7 cellular contexts compared by ENCODE assay signal in genomic region chr9:136278894-136279293, GRCh38.
"Had no signal": no experiment of that assay in that cellular context is flagged by ENCODE, and none has a peak within 500 bp of the region (broad histone marks: within the 10 kb centered on the region; RNA-seq: fewer than 3 reads in every experiment).

No MANE protein-coding gene starts in this region.

- FAIRE-seq: G401.6, GM12891, GM12892, GM18507, GM19239 had no signal

- DNase-seq: GDM1, GF-D8 had no signal
